Comparison of ENCODE assay signal across 1 cellular context in the genomic region with DNA sequence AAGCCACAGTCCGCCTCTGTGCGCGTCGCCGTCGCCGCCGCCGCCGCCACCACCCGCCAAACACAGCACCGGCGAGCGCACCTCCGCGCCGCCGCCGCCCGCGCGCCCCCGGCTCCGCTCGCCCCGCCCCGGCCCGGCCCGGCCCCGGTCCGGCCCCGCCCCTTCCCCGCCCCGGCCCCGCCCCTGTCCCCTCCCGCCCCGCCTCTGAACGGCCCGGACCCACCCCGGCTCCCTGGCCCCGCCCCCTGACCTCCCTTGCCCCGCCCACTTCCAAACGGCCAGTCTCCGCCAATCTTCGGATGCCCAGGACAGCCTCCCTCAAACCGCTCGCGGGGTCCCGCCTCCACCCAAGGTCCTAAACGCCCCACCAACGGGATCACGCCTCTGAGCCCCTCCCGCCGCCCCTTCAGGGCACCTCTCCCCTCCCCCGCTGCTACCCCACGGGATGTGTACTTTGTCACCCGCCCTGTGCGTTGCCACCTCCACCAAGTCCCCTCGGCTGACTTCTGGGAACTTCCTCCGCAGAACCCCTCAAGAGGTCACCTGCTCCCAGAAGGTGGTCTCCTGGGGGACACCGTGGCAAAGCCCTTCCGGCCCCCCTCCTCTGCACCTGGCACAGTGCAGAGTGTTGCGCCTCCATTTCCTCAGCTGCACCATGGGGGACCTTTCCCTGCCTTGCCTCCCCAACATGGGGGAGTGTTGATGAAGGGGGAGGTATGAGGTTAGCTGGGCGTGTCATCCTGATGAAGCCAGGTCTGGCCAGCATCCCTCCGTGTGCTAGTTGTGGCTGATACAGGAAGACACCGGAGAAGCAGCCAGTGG.
TF ChIP-seq lines count a peak whose summit lies in the region.

A gene (minus strand): TSS at position 85 of the 822 bp plus-strand sequence. CDS start 191 bp downstream, outside the sequence.

TF ChIP-seq in HCT116, 20 proteins besides CTCF, POLR2A, EP300 and RAD21 (continued from another document):
- TF ChIP-seq, protein P1, sequence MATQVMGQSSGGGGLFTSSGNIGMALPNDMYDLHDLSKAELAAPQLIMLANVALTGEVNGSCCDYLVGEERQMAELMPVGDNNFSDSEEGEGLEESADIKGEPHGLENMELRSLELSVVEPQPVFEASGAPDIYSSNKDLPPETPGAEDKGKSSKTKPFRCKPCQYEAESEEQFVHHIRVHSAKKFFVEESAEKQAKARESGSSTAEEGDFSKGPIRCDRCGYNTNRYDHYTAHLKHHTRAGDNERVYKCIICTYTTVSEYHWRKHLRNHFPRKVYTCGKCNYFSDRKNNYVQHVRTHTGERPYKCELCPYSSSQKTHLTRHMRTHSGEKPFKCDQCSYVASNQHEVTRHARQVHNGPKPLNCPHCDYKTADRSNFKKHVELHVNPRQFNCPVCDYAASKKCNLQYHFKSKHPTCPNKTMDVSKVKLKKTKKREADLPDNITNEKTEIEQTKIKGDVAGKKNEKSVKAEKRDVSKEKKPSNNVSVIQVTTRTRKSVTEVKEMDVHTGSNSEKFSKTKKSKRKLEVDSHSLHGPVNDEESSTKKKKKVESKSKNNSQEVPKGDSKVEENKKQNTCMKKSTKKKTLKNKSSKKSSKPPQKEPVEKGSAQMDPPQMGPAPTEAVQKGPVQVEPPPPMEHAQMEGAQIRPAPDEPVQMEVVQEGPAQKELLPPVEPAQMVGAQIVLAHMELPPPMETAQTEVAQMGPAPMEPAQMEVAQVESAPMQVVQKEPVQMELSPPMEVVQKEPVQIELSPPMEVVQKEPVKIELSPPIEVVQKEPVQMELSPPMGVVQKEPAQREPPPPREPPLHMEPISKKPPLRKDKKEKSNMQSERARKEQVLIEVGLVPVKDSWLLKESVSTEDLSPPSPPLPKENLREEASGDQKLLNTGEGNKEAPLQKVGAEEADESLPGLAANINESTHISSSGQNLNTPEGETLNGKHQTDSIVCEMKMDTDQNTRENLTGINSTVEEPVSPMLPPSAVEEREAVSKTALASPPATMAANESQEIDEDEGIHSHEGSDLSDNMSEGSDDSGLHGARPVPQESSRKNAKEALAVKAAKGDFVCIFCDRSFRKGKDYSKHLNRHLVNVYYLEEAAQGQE (IDR thresholded peaks at IDR 0.05; ENCODE audit: low read depth): no peak
- TF ChIP-seq CBX3 (IDR thresholded peaks at IDR 0.05; ENCODE audit: low read depth): no peak
